Comparison of ENCODE assay signal across 1 cellular context in genomic region chr11:20197881-20198280, GRCh38.
TF ChIP-seq lines count a peak whose summit lies in the region.

No MANE protein-coding gene starts in this region.

TF ChIP-seq in HEK293, 187 proteins besides CTCF, POLR2A, EP300 and RAD21 (continued from another document):
- TF ChIP-seq PRDM2 (tag by site-specific recombination; IDR thresholded peaks at IDR 0.05; ENCODE audit: borderline replicate concordance) (no peak), REST (tag by site-specific recombination; IDR thresholded peaks at IDR 0.05) (no peak), ZNF394 (tag by site-specific recombination; IDR thresholded peaks at IDR 0.05; ENCODE audit: borderline replicate concordance) (no peak), MZF1 (tag by site-specific recombination; IDR thresholded peaks at IDR 0.05; ENCODE audit: borderline replicate concordance) (no peak), ZNF202 (tag by site-specific recombination; IDR thresholded peaks at IDR 0.05; ENCODE audit: borderline replicate concordance) (no peak), ZNF23 (tag by site-specific recombination; IDR thresholded peaks at IDR 0.05; ENCODE audit: borderline replicate concordance) (no peak)
TF ChIP-seq in HEK293: peak in this region for 1.
